24 cellular contexts compared by ENCODE assay signal in genomic region chr10:49632406-49633317, GRCh38. TPM values are rescaled to one million over a fixed set of nuclear protein-coding genes. Genes with fewer than 3 reads are reported as not detected.
DNase-seq lines count a peak whose midpoint lies in the region; ATAC-seq and TF ChIP-seq lines count a peak whose summit lies in the region.
"Had no signal": no experiment of that assay in that cellular context is flagged by ENCODE, and none has a peak within 500 bp of the region (broad histone marks: within the 10 kb centered on the region; RNA-seq: fewer than 3 reads in every experiment).

No MANE protein-coding gene starts in this region.

- TF ChIP-seq EP300 in SK-N-SH (IDR thresholded peaks at IDR 0.05; ENCODE audit: borderline replicate concordance in 1 of 2, low read depth in 1 of 2, low read length in 1 of 2) (no peak), suprapubic skin (IDR thresholded peaks at IDR 0.05) (no peak)

- no peaks in the 10 kb centered on the region for H4K20me1 ChIP-seq in SK-N-SH (ENCODE audit: insufficient read depth)

- no peak overlapping the region for H3K4me3 ChIP-seq in SK-N-SH (ENCODE audit: low read depth in 2 of 2, low read length in 1 of 2)
- no peak overlapping the region for H3K4me3 ChIP-seq in suprapubic skin
- H3K4me3 ChIP-seq: dorsolateral prefrontal cortex, neural progenitor cell, uterus had no signal

- H3K9me3 ChIP-seq in SK-N-SH (no peaks in the 10 kb centered on the region), suprapubic skin (no peaks in the 10 kb centered on the region)
- H3K9me3 ChIP-seq: uterus had no signal

- H3K9ac ChIP-seq in SK-N-SH, result no peak overlapping the region
- H3K9ac ChIP-seq: neural progenitor cell had no signal

- 46% methylated on average over 11 of the region's 12 CpGs for WGBS in SK-N-SH (ENCODE audit: low lambda C conversion rate)
- 55% methylated on average over 11 of the region's 12 CpGs for WGBS in suprapubic skin

- H3K79me2 ChIP-seq in SK-N-SH (ENCODE audit: insufficient read depth), result no peaks in the 10 kb centered on the region

- no peaks in the 10 kb centered on the region for H3F3A ChIP-seq in SK-N-SH (replicated peaks; ENCODE audit: insufficient read depth)

- H2AFZ ChIP-seq in SK-N-SH (ENCODE audit: low read depth), result no peak overlapping the region
- H2AFZ ChIP-seq: neural progenitor cell had no signal

- TF ChIP-seq RAD21 in SK-N-SH (IDR thresholded peaks at IDR 0.05; ENCODE audit: low read length), result no peak

- H3K27ac ChIP-seq in SK-N-SH (ENCODE audit: low read depth in 2 of 2, low read length in 1 of 2) (peak overlapping the region in 1 of 2 experiments; percentile 78; a peak in 2 of 4 replicates), suprapubic skin (no peak overlapping the region)
- H3K27ac ChIP-seq: brain microvascular endothelial cell, dorsolateral prefrontal cortex, neural progenitor cell, uterus had no signal

- POLR2A ChIA-PET in SK-N-SH (lab: Yijun Ruan, JAX), result no interaction called here

- H3K4me1 ChIP-seq in SK-N-SH (ENCODE audit: control insufficient read depth in 1 of 2, insufficient read depth in 2 of 2, low read depth in 1 of 2, low read length in 1 of 2), result peaks cover 0 to 36% of the 10 kb centered on the region in 2 experiments; a peak in 2 of 4 replicates
- H3K4me1 ChIP-seq in suprapubic skin, result no peaks in the 10 kb centered on the region
- H3K4me1 ChIP-seq: neural progenitor cell, uterus had no signal

- no peaks in the 10 kb centered on the region for H3K9me2 ChIP-seq in SK-N-SH

- DNase-seq in SK-N-SH (no peak), SW480 (ENCODE audit: low spot score) (peak; percentile 44), islet precursor cell (peak; percentile 90), suprapubic skin (ENCODE audit: low spot score in 2 of 2) (peak; percentile 35 to 58), NCI-H2227 (lab: John Stamatoyannopoulos, UW; ENCODE audit: unreplicated experiment) (no peak)
- no peak for DNase-seq in activated CD8-positive, alpha-beta memory T cell treated with anti-CD3 and anti-CD28 coated beads, Interleukin-2, amount 50 U/mL, for 48 hours
- DNase-seq: activated CD4-positive, alpha-beta T cell treated with anti-CD3 and anti-CD28 coated beads, Interleukin-2, amount 50 U/mL, for 48 hours; brain microvascular endothelial cell; CD4-positive, CD25-positive, alpha-beta regulatory T cell; EL; NCI-H1048; NCI-H2107; NCI-H748 treated with DMSO at 0.1 percent for 48 hours; stimulated activated CD4-positive, alpha-beta T cell treated with anti-CD3 and anti-CD28 coated beads, Interleukin-15, amount 100 ng/mL, for 24 hours; stimulated activated naive CD4-positive, alpha-beta T cell treated with Interleukin-2 at 50 U/mL for 16 hours; uterus had no signal

- H3K36me3 ChIP-seq in SK-N-SH (replicated peaks in 1 of 2; ENCODE audit: control insufficient read depth in 1 of 2, insufficient read depth in 2 of 2, low read length in 1 of 2), result no peaks in the 10 kb centered on the region
- no peaks in the 10 kb centered on the region for H3K36me3 ChIP-seq in suprapubic skin
- H3K36me3 ChIP-seq: brain microvascular endothelial cell, neural progenitor cell, uterus had no signal

- H3K4me2 ChIP-seq in SK-N-SH, result no peak overlapping the region
- H3K4me2 ChIP-seq: neural progenitor cell had no signal

- no peak for TF ChIP-seq CTCF in SK-N-SH (IDR thresholded peaks at IDR 0.05)
- no peak for TF ChIP-seq CTCF in suprapubic skin (IDR thresholded peaks at IDR 0.05)

- H3K27me3 ChIP-seq in SK-N-SH (ENCODE audit: insufficient read depth) (no peaks in the 10 kb centered on the region; the same call in 1 of the 2 replicates), suprapubic skin (peaks cover 12% of the 10 kb centered on the region)
- H3K27me3 ChIP-seq: uterus had no signal

- peak; percentile 18; the same call in 2 of the 3 replicates for ATAC-seq in SK-N-SH treated with all-trans-retinoic acid at 6 μM for 48 hours
- no peak for ATAC-seq in HG02981 (IDR thresholded peaks at IDR 0.05; ENCODE audit: unreplicated experiment)

- no peak for TF ChIP-seq POLR2A in suprapubic skin (IDR thresholded peaks at IDR 0.05)

- CTCF ChIA-PET in SK-N-SH (lab: Yijun Ruan, JAX), result interaction anchor here (0.7 to 1.2 kb wide), 2 partner anchors 10 to 38 kb away, joined by 3 read pairs; no protein-coding TSS in a partner anchor

TF ChIP-seq in SK-N-SH treated with all-trans-retinoic acid at 6 μM for 48 hours, 23 proteins besides CTCF, POLR2A, EP300 and RAD21 (continues in another document):
- TF ChIP-seq ZNF70 (CRISPR knock-in tag; IDR thresholded peaks at IDR 0.05) (no peak), ZFP3 (CRISPR knock-in tag; IDR thresholded peaks at IDR 0.05) (no peak), ZNF8 (CRISPR knock-in tag; IDR thresholded peaks at IDR 0.05) (no peak), ZC3H10 (CRISPR knock-in tag; IDR thresholded peaks at IDR 0.05) (no peak), ZFP30 (CRISPR knock-in tag; IDR thresholded peaks at IDR 0.05) (no peak), CSDC2 (CRISPR knock-in tag; IDR thresholded peaks at IDR 0.05) (no peak), GLIS3 (CRISPR knock-in tag; IDR thresholded peaks at IDR 0.05) (no peak)
- TF ChIP-seq, protein P1, sequence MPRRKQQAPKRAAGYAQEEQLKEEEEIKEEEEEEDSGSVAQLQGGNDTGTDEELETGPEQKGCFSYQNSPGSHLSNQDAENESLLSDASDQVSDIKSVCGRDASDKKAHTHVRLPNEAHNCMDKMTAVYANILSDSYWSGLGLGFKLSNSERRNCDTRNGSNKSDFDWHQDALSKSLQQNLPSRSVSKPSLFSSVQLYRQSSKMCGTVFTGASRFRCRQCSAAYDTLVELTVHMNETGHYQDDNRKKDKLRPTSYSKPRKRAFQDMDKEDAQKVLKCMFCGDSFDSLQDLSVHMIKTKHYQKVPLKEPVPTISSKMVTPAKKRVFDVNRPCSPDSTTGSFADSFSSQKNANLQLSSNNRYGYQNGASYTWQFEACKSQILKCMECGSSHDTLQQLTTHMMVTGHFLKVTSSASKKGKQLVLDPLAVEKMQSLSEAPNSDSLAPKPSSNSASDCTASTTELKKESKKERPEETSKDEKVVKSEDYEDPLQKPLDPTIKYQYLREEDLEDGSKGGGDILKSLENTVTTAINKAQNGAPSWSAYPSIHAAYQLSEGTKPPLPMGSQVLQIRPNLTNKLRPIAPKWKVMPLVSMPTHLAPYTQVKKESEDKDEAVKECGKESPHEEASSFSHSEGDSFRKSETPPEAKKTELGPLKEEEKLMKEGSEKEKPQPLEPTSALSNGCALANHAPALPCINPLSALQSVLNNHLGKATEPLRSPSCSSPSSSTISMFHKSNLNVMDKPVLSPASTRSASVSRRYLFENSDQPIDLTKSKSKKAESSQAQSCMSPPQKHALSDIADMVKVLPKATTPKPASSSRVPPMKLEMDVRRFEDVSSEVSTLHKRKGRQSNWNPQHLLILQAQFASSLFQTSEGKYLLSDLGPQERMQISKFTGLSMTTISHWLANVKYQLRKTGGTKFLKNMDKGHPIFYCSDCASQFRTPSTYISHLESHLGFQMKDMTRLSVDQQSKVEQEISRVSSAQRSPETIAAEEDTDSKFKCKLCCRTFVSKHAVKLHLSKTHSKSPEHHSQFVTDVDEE (CRISPR knock-in tag; IDR thresholded peaks at IDR 0.05), result no peak

TF ChIP-seq in SK-N-SH, 30 proteins besides CTCF, POLR2A, EP300 and RAD21 (continues in another document):
- TF ChIP-seq TAF1 (IDR thresholded peaks at IDR 0.05; ENCODE audit: borderline replicate concordance, low read depth, low read length), result no peak
- TF ChIP-seq PBX3 (IDR thresholded peaks at IDR 0.05), result no peak
- no peak for TF ChIP-seq FOXJ3 (CRISPR knock-in tag; IDR thresholded peaks at IDR 0.05)
- TF ChIP-seq NFIC (IDR thresholded peaks at IDR 0.05; ENCODE audit: borderline replicate concordance), result no peak
- no peak for TF ChIP-seq SIN3A (IDR thresholded peaks at IDR 0.05; ENCODE audit: borderline replicate concordance, low read depth, low read length)
- TF ChIP-seq YY1 (IDR thresholded peaks at IDR 0.05; ENCODE audit: low read depth), result no peak
- TF ChIP-seq EZH2phosphoT487 (IDR thresholded peaks at IDR 0.05; ENCODE audit: borderline replicate concordance, low read depth), result no peak
- no peak for TF ChIP-seq FOXM1 (IDR thresholded peaks at IDR 0.05; ENCODE audit: low read depth)
- TF ChIP-seq, protein P2, sequence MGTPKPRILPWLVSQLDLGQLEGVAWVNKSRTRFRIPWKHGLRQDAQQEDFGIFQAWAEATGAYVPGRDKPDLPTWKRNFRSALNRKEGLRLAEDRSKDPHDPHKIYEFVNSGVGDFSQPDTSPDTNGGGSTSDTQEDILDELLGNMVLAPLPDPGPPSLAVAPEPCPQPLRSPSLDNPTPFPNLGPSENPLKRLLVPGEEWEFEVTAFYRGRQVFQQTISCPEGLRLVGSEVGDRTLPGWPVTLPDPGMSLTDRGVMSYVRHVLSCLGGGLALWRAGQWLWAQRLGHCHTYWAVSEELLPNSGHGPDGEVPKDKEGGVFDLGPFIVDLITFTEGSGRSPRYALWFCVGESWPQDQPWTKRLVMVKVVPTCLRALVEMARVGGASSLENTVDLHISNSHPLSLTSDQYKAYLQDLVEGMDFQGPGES (IDR thresholded peaks at IDR 0.05; ENCODE audit: low read depth, low read length), result no peak
- no peak for TF ChIP-seq CHD2 (IDR thresholded peaks at IDR 0.05; ENCODE audit: low read length, partially characterized antibody)
- no peak for TF ChIP-seq RCOR1 (IDR thresholded peaks at IDR 0.05; ENCODE audit: low read length)
- no peak for TF ChIP-seq GATA2 (CRISPR knock-in tag; IDR thresholded peaks at IDR 0.05)

RNA-seq across cellular contexts. Expression of gene CHAT, which starts 18.8 kb away (rescaled TPM):
- polyA plus RNA-seq in SK-N-SH (2012; rRNA removed), result 0.08 TPM in 1 of 2 replicates, not detected in the other
- not detected in 2 replicates for polyA plus RNA-seq in SK-N-SH (2012; cell fraction: cytosol; rRNA removed)
- 0.08 TPM in 1 of 2 replicates, not detected in the other for polyA plus RNA-seq in SK-N-SH (2012; cell fraction: nucleus; rRNA removed)
- not detected for total RNA-seq in suprapubic skin
- total RNA-seq: CD4-positive, CD25-positive, alpha-beta regulatory T cell; dorsolateral prefrontal cortex; mesothelial cell of epicardium; uterus had no signal
- polyA plus RNA-seq: CD4-positive, CD25-positive, alpha-beta regulatory T cell; esophagus; IgD-negative memory B cell had no signal

RNA-seq across cellular contexts. Expression of gene SLC18A3, which starts 22.6 kb away (rescaled TPM):
- polyA plus RNA-seq in SK-N-SH (2012; rRNA removed), result 1.7 TPM in 2 replicates
- polyA plus RNA-seq in SK-N-SH (2012; cell fraction: cytosol; rRNA removed), result 0.84 and 1.6 TPM in 2 replicates
- polyA plus RNA-seq in SK-N-SH (2012; cell fraction: nucleus; rRNA removed), result 1.1 and 1.4 TPM in 2 replicates
- not detected for total RNA-seq in suprapubic skin
- total RNA-seq: CD4-positive, CD25-positive, alpha-beta regulatory T cell; dorsolateral prefrontal cortex had no signal
- polyA plus RNA-seq: CD4-positive, CD25-positive, alpha-beta regulatory T cell; esophagus; IgD-negative memory B cell had no signal

RNA-seq across cellular contexts. Expression of gene C10orf53, which starts 46.8 kb away (rescaled TPM):
- 0.03 TPM in 1 of 2 replicates, not detected in the other for polyA plus RNA-seq in SK-N-SH (2012; rRNA removed)
- not detected in 2 replicates for polyA plus RNA-seq in SK-N-SH (2012; cell fraction: cytosol; rRNA removed)
- not detected in 2 replicates for polyA plus RNA-seq in SK-N-SH (2012; cell fraction: nucleus; rRNA removed)
- not detected for total RNA-seq in suprapubic skin
- total RNA-seq: A673; CD4-positive, CD25-positive, alpha-beta regulatory T cell; mesothelial cell of epicardium; uterus had no signal
- polyA plus RNA-seq: CD4-positive, CD25-positive, alpha-beta regulatory T cell; esophagus; IgD-negative memory B cell had no signal

Comparison
In these comparisons a context has a peak if more than half of its experiments do, and no peak if none do; other contexts are left out.
1. DNase-seq: peak in SW480 (single experiment), islet precursor cell (single experiment) and suprapubic skin (2 of 2); none in SK-N-SH (single experiment), activated CD8-positive, alpha-beta memory T cell treated with anti-CD3 and anti-CD28 coated beads, Interleukin-2, amount 50 U/mL, for 48 hours (single experiment) and NCI-H2227 (single experiment).